8 cellular contexts compared by ENCODE assay signal in genomic region chr12:14771651-14772137, GRCh38. TPM values are rescaled to one million over a fixed set of nuclear protein-coding genes. Genes with fewer than 3 reads are reported as not detected.
DNase-seq lines count a peak whose midpoint lies in the region; ATAC-seq and TF ChIP-seq lines count a peak whose summit lies in the region.

No MANE protein-coding gene starts in this region.

- TF ChIP-seq CTCF in omental fat pad (IDR thresholded peaks at IDR 0.05) = no peak

- ATAC-seq in omental fat pad (ENCODE audit: low FRiP score) = no peak
- no peak for ATAC-seq in HG02938 (IDR thresholded peaks at IDR 0.05; ENCODE audit: unreplicated experiment)

- peak; percentile 10 for DNase-seq in stimulated activated CD4-positive, alpha-beta T cell treated with anti-CD3 and anti-CD28 coated beads, Interleukin-12 subunit alpha, Interleukin-12 subunit beta, amount 100 ng/mL, for 4 hours
- DNase-seq in stimulated activated CD4-positive, alpha-beta T cell treated with anti-CD3 and anti-CD28 coated beads, Interleukin-2, amount 100 ng/mL, for 48 hours = no peak
- DNase-seq in activated CD4-positive, alpha-beta T cell treated with anti-CD3 and anti-CD28 coated beads, Interleukin-2, amount 50 U/mL, for 4 hours = peak; percentile 29 to 39
- DNase-seq in glomerular visceral epithelial cell (ENCODE audit: extremely low spot score) = peak; percentile 2
- peak; percentile 15 for DNase-seq in stimulated activated CD4-positive, alpha-beta T cell treated with anti-CD3 and anti-CD28 coated beads, Interleukin-4, amount 100 ng/mL, for 1 hour
- DNase-seq in omental fat pad (ENCODE audit: low spot score) = no peak
- DNase-seq in KG1 (lab: John Stamatoyannopoulos, UW) = no peak

RNA-seq across cellular contexts. Expression of gene WBP11, which starts 31.6 kb away (rescaled TPM):
- 10 to 100 TPM; 17.2 to 29.7 (median 19.3) TPM for total RNA-seq in omental fat pad

RNA-seq across cellular contexts. Expression of gene C12orf60, which starts 31.8 kb away (rescaled TPM):
- 1 to 10 TPM in 1 of 4 donors, under 1 TPM in 2, not detected in 1; 0.36 to 1.6 (median 0.56) TPM for total RNA-seq in omental fat pad

RNA-seq across cellular contexts. Expression of gene SMCO3, which starts 42.3 kb away (rescaled TPM):
- not detected for total RNA-seq in omental fat pad

Comparison
In these comparisons a context has a peak if more than half of its experiments do, and no peak if none do; other contexts are left out.
1. DNase-seq: peak in stimulated activated CD4-positive, alpha-beta T cell treated with anti-CD3 and anti-CD28 coated beads, Interleukin-12 subunit alpha, Interleukin-12 subunit beta, amount 100 ng/mL, for 4 hours (single experiment), activated CD4-positive, alpha-beta T cell treated with anti-CD3 and anti-CD28 coated beads, Interleukin-2, amount 50 U/mL, for 4 hours (2 of 2), glomerular visceral epithelial cell (single experiment) and stimulated activated CD4-positive, alpha-beta T cell treated with anti-CD3 and anti-CD28 coated beads, Interleukin-4, amount 100 ng/mL, for 1 hour (single experiment); none in stimulated activated CD4-positive, alpha-beta T cell treated with anti-CD3 and anti-CD28 coated beads, Interleukin-2, amount 100 ng/mL, for 48 hours (0 of 2), omental fat pad (single experiment) and KG1 (single experiment).